ENCODE assay signal across 13 cellular contexts in genomic region chr2:215619989-215620388, GRCh38.
A peak's percentile ranks its signal among the peaks of the same experiment; 100 is the strongest.
DNase-seq lines count a peak whose midpoint lies in the region; ATAC-seq, FAIRE-seq and TF ChIP-seq lines count a peak whose summit lies in the region.
"Had no signal": no experiment of that assay in that cellular context is flagged by ENCODE, and none has a peak within 500 bp of the region (broad histone marks: within the 10 kb centered on the region; RNA-seq: fewer than 3 reads in every experiment).

No MANE protein-coding gene starts in this region.

- H3K4me1 Mint-ChIP-seq in stimulated activated naive CD8-positive, alpha-beta T cell treated with anti-CD3 and anti-CD28 coated beads, Interleukin-15, amount 100 ng/mL, for 72 hours, result peaks cover 6% of the 10 kb centered on the region

- no peak for ATAC-seq in stimulated activated naive CD8-positive, alpha-beta T cell treated with anti-CD3 and anti-CD28 coated beads, Interleukin-15, amount 100 ng/mL, for 72 hours
- no peak for ATAC-seq in stimulated activated naive CD8-positive, alpha-beta T cell treated with anti-CD3 and anti-CD28 coated beads, Interleukin-15, Interleukin-2, amounts not matched to agents 100 U/mL and 50 U/mL, for 24 hours
- no peak for ATAC-seq in HG03108 (IDR thresholded peaks at IDR 0.05; ENCODE audit: unreplicated experiment)

- H3K9me3 ChIP-seq in keratinocyte (ENCODE audit: control insufficient read depth, low read depth, low read length), result no peaks in the 10 kb centered on the region
- H3K9me3 ChIP-seq: uterus had no signal

- H2AFZ ChIP-seq in keratinocyte (ENCODE audit: control insufficient read depth, low read length), result peak overlapping the region; percentile 50

- no peak overlapping the region for H3K27ac ChIP-seq in keratinocyte (ENCODE audit: control insufficient read depth, insufficient read depth, low read length)

- H3K36me3 ChIP-seq in keratinocyte (ENCODE audit: control insufficient read depth in 2 of 2, extremely low read depth in 1 of 2, insufficient read depth in 2 of 2, low read length in 2 of 2), result no peaks in the 10 kb centered on the region
- H3K36me3 ChIP-seq: uterus had no signal

- peaks cover 13% of the 10 kb centered on the region for H3K4me1 ChIP-seq in keratinocyte (ENCODE audit: control insufficient read depth, extremely low read depth, insufficient read depth, low read length)
- H3K4me1 ChIP-seq: uterus had no signal

- no peaks in the 10 kb centered on the region for H3K9me1 ChIP-seq in keratinocyte (ENCODE audit: control insufficient read depth, extremely low read depth, insufficient read depth, low read length)

- H3K27me3 Mint-ChIP-seq in stimulated activated naive CD8-positive, alpha-beta T cell treated with anti-CD3 and anti-CD28 coated beads, Interleukin-15, amount 100 ng/mL, for 72 hours, result peaks cover 29% of the 10 kb centered on the region

- no peak overlapping the region for H3K9ac ChIP-seq in keratinocyte (ENCODE audit: control insufficient read depth, extremely low read depth, insufficient read depth, low read length)

- peak overlapping the region; percentile 71 for H3K4me2 ChIP-seq in keratinocyte (ENCODE audit: control insufficient read depth, extremely low read depth, insufficient read depth, low read depth, low read length)

- dilution Hi-C loops in keratinocyte (cut with MboI; ENCODE audit: extremely low pct_ligation_motif_present, low sequenced_read_pairs), result no loop called here

- no peaks in the 10 kb centered on the region for H4K20me1 ChIP-seq in keratinocyte (ENCODE audit: control insufficient read depth, extremely low read depth, insufficient read depth, low read length)

- H3K4me3 Mint-ChIP-seq in stimulated activated naive CD8-positive, alpha-beta T cell treated with anti-CD3 and anti-CD28 coated beads, Interleukin-15, amount 100 ng/mL, for 72 hours, result peak overlapping the region; percentile 25 to 57

- FAIRE-seq in keratinocyte (lab: Jason Lieb, UNC), result no peak
- FAIRE-seq: endometrium, GM19239 had no signal

- H3K9me3 Mint-ChIP-seq in stimulated activated naive CD8-positive, alpha-beta T cell treated with anti-CD3 and anti-CD28 coated beads, Interleukin-15, amount 100 ng/mL, for 72 hours, result peaks cover 0 to 3% of the 10 kb centered on the region in 2 donors

- peak overlapping the region in 1 of 2 donors; percentile 40 for H3K27ac Mint-ChIP-seq in stimulated activated naive CD8-positive, alpha-beta T cell treated with anti-CD3 and anti-CD28 coated beads, Interleukin-15, amount 100 ng/mL, for 72 hours

- H3K4me3 ChIP-seq in keratinocyte (ENCODE audit: control insufficient read depth in 2 of 3, extremely low read depth in 1 of 3, insufficient read depth in 2 of 3, low read depth in 1 of 3, low read length in 3 of 3), result peak overlapping the region in 1 of 3 experiments; percentile 17

- no peak for DNase-seq in stimulated activated naive CD8-positive, alpha-beta T cell treated with anti-CD3 and anti-CD28 coated beads, Interleukin-15, amount 100 ng/mL, for 72 hours
- DNase-seq in stimulated activated naive CD8-positive, alpha-beta T cell treated with anti-CD3 and anti-CD28 coated beads, Interleukin-15, Interleukin-2, amounts not matched to agents 100 U/mL and 50 U/mL, for 24 hours, result no peak
- DNase-seq in keratinocyte (ENCODE audit: low read depth, low spot score), result no peak
- no peak for DNase-seq in inferior parietal cortex (ENCODE audit: extremely low spot score)
- no peak for DNase-seq in nucleus accumbens (lab: John Stamatoyannopoulos, UW)
- no peak for DNase-seq in dermis blood vessel endothelial cell
- DNase-seq: activated CD8-positive, alpha-beta memory T cell treated with anti-CD3 and anti-CD28 coated beads, Interleukin-2, amount 50 U/mL, for 4 hours; NK-92 treated with Interleukin-12 subunit alpha and Interleukin-12 subunit beta, amount 100 ng/mL, for 24 hours; uterus had no signal

- H3K27me3 ChIP-seq in keratinocyte (ENCODE audit: control insufficient read depth, extremely low read depth, insufficient read depth, low read length), result no peaks in the 10 kb centered on the region
- H3K27me3 ChIP-seq: uterus had no signal

- H3K79me2 ChIP-seq in keratinocyte (ENCODE audit: control insufficient read depth, insufficient read depth, low read length), result no peaks in the 10 kb centered on the region

- TF ChIP-seq CTCF in keratinocyte (optimal IDR thresholded peaks at IDR 0.05 in 1 of 3, IDR thresholded peaks at IDR 0.05 in 1 of 3, conservative IDR thresholded peaks at IDR 0.05 in 1 of 3; ENCODE audit: extremely low read depth in 1 of 3, insufficient read depth in 2 of 3, low read length in 3 of 3), result no peak

TF ChIP-seq in PFSK-1, 5 proteins besides CTCF, POLR2A, EP300 and RAD21:
- TF ChIP-seq REST (IDR thresholded peaks at IDR 0.05; ENCODE audit: insufficient read depth in 1 of 2, low read depth in 2 of 2, low read length in 2 of 2) (no peak), FOXP2 (optimal IDR thresholded peaks at IDR 0.05; ENCODE audit: borderline replicate concordance, extremely low read depth, extremely low read length, insufficient read depth) (peak; percentile 52)
